In the genomic region with DNA sequence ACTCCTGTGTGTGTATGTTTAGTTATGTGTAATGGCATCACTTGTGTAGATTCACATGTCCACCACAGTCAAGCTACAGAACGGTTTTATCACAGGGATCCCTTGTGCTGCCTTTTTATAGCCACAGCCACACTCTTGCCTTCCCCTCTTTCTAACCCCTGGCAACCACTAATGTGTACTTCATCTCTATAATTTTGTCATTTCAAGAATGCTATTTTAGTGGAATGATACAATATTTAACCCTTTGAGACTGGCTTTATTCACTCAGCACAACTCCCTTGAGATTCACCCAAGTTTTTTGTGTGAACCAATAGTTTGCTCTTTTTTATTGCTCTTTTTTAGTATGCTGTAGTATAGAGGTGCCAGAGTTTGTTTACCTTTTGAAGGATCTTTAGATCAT, we compare ENCODE assay signal across 1 cellular context.
TF ChIP-seq lines count a peak whose summit lies in the region.

No MANE protein-coding gene starts in this region.

TF ChIP-seq in GM12878, 131 proteins besides CTCF, POLR2A, EP300 and RAD21 (continued from another document and continues in another):
- no peak for TF ChIP-seq CBX5 (IDR thresholded peaks at IDR 0.05; ENCODE audit: low read depth)
- TF ChIP-seq RFX5 (IDR thresholded peaks at IDR 0.05; ENCODE audit: low read depth, low read length), result no peak
- no peak for TF ChIP-seq PAX5 (IDR thresholded peaks at IDR 0.05; ENCODE audit: borderline replicate concordance, low read depth, low read length)
- TF ChIP-seq YY1 (IDR thresholded peaks at IDR 0.05; ENCODE audit: low read depth, low read length), result no peak
- TF ChIP-seq, protein P1, sequence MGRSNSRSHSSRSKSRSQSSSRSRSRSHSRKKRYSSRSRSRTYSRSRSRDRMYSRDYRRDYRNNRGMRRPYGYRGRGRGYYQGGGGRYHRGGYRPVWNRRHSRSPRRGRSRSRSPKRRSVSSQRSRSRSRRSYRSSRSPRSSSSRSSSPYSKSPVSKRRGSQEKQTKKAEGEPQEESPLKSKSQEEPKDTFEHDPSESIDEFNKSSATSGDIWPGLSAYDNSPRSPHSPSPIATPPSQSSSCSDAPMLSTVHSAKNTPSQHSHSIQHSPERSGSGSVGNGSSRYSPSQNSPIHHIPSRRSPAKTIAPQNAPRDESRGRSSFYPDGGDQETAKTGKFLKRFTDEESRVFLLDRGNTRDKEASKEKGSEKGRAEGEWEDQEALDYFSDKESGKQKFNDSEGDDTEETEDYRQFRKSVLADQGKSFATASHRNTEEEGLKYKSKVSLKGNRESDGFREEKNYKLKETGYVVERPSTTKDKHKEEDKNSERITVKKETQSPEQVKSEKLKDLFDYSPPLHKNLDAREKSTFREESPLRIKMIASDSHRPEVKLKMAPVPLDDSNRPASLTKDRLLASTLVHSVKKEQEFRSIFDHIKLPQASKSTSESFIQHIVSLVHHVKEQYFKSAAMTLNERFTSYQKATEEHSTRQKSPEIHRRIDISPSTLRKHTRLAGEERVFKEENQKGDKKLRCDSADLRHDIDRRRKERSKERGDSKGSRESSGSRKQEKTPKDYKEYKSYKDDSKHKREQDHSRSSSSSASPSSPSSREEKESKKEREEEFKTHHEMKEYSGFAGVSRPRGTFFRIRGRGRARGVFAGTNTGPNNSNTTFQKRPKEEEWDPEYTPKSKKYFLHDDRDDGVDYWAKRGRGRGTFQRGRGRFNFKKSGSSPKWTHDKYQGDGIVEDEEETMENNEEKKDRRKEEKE (IDR thresholded peaks at IDR 0.05), result no peak
- TF ChIP-seq ZNF384 (IDR thresholded peaks at IDR 0.05; ENCODE audit: borderline replicate concordance, low read depth, low read length), result no peak
- TF ChIP-seq SUPT20H (IDR thresholded peaks at IDR 0.05; ENCODE audit: borderline replicate concordance, control insufficient read depth, low read depth, low read length), result no peak
- TF ChIP-seq TCF3 (IDR thresholded peaks at IDR 0.05; ENCODE audit: borderline replicate concordance, insufficient read depth, low read depth, low read length), result no peak
- no peak for TF ChIP-seq FOS (IDR thresholded peaks at IDR 0.05; ENCODE audit: borderline replicate concordance, extremely low read depth, insufficient read length)
- TF ChIP-seq EED (IDR thresholded peaks at IDR 0.05; ENCODE audit: low read depth), result peak; percentile 48; the same call in 1 of the 2 replicates
- no peak for TF ChIP-seq ZNF24 (IDR thresholded peaks at IDR 0.05)
- no peak for TF ChIP-seq POLR2AphosphoS5 (IDR thresholded peaks at IDR 0.05; ENCODE audit: low read length)
- TF ChIP-seq NRF1 (conservative IDR thresholded peaks at IDR 0.05; ENCODE audit: low read depth, low read length), result no peak
- TF ChIP-seq, protein P2, sequence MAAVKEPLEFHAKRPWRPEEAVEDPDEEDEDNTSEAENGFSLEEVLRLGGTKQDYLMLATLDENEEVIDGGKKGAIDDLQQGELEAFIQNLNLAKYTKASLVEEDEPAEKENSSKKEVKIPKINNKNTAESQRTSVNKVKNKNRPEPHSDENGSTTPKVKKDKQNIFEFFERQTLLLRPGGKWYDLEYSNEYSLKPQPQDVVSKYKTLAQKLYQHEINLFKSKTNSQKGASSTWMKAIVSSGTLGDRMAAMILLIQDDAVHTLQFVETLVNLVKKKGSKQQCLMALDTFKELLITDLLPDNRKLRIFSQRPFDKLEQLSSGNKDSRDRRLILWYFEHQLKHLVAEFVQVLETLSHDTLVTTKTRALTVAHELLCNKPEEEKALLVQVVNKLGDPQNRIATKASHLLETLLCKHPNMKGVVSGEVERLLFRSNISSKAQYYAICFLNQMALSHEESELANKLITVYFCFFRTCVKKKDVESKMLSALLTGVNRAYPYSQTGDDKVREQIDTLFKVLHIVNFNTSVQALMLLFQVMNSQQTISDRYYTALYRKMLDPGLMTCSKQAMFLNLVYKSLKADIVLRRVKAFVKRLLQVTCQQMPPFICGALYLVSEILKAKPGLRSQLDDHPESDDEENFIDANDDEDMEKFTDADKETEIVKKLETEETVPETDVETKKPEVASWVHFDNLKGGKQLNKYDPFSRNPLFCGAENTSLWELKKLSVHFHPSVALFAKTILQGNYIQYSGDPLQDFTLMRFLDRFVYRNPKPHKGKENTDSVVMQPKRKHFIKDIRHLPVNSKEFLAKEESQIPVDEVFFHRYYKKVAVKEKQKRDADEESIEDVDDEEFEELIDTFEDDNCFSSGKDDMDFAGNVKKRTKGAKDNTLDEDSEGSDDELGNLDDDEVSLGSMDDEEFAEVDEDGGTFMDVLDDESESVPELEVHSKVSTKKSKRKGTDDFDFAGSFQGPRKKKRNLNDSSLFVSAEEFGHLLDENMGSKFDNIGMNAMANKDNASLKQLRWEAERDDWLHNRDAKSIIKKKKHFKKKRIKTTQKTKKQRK (IDR thresholded peaks at IDR 0.05; ENCODE audit: low read depth, low read length), result no peak
- TF ChIP-seq, protein P3, sequence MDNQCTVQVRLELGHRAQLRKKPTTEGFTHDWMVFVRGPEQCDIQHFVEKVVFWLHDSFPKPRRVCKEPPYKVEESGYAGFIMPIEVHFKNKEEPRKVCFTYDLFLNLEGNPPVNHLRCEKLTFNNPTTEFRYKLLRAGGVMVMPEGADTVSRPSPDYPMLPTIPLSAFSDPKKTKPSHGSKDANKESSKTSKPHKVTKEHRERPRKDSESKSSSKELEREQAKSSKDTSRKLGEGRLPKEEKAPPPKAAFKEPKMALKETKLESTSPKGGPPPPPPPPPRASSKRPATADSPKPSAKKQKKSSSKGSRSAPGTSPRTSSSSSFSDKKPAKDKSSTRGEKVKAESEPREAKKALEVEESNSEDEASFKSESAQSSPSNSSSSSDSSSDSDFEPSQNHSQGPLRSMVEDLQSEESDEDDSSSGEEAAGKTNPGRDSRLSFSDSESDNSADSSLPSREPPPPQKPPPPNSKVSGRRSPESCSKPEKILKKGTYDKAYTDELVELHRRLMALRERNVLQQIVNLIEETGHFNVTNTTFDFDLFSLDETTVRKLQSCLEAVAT (IDR thresholded peaks at IDR 0.05), result no peak
- TF ChIP-seq TBL1XR1 (IDR thresholded peaks at IDR 0.05; ENCODE audit: low read depth, low read length), result no peak
- no peak for TF ChIP-seq NR2C1 (IDR thresholded peaks at IDR 0.05)
- no peak for TF ChIP-seq TARDBP (IDR thresholded peaks at IDR 0.05; ENCODE audit: borderline replicate concordance)
- TF ChIP-seq HCFC1 (IDR thresholded peaks at IDR 0.05; ENCODE audit: low read length), result no peak
- TF ChIP-seq MYB (IDR thresholded peaks at IDR 0.05; ENCODE audit: borderline replicate concordance, low read depth, low read length), result no peak
- TF ChIP-seq HDAC2 (IDR thresholded peaks at IDR 0.05), result no peak
- TF ChIP-seq TCF7 (IDR thresholded peaks at IDR 0.05; ENCODE audit: borderline replicate concordance), result peak; percentile 35; the same call in 1 of the 2 replicates
- TF ChIP-seq GABPA (IDR thresholded peaks at IDR 0.05; ENCODE audit: low read depth), result no peak
- TF ChIP-seq CBFB (IDR thresholded peaks at IDR 0.05; ENCODE audit: low read depth), result no peak
- TF ChIP-seq CBX3 (IDR thresholded peaks at IDR 0.05; ENCODE audit: borderline replicate concordance, low read depth), result no peak
- no peak for TF ChIP-seq ZNF622 (IDR thresholded peaks at IDR 0.05)
- no peak for TF ChIP-seq PAX8 (IDR thresholded peaks at IDR 0.05)
- TF ChIP-seq, protein P4, sequence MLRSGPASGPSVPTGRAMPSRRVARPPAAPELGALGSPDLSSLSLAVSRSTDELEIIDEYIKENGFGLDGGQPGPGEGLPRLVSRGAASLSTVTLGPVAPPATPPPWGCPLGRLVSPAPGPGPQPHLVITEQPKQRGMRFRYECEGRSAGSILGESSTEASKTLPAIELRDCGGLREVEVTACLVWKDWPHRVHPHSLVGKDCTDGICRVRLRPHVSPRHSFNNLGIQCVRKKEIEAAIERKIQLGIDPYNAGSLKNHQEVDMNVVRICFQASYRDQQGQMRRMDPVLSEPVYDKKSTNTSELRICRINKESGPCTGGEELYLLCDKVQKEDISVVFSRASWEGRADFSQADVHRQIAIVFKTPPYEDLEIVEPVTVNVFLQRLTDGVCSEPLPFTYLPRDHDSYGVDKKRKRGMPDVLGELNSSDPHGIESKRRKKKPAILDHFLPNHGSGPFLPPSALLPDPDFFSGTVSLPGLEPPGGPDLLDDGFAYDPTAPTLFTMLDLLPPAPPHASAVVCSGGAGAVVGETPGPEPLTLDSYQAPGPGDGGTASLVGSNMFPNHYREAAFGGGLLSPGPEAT (IDR thresholded peaks at IDR 0.05; ENCODE audit: low read depth), result no peak
- TF ChIP-seq, protein P5, sequence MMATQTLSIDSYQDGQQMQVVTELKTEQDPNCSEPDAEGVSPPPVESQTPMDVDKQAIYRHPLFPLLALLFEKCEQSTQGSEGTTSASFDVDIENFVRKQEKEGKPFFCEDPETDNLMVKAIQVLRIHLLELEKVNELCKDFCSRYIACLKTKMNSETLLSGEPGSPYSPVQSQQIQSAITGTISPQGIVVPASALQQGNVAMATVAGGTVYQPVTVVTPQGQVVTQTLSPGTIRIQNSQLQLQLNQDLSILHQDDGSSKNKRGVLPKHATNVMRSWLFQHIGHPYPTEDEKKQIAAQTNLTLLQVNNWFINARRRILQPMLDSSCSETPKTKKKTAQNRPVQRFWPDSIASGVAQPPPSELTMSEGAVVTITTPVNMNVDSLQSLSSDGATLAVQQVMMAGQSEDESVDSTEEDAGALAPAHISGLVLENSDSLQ (IDR thresholded peaks at IDR 0.05), result no peak
- TF ChIP-seq POU2F2 (IDR thresholded peaks at IDR 0.05; ENCODE audit: borderline replicate concordance, low read depth, low read length), result no peak; the same call in 2 of the 3 replicates
- TF ChIP-seq ATF7 (IDR thresholded peaks at IDR 0.05; ENCODE audit: low read depth), result peak; percentile 72
- TF ChIP-seq, protein P6, sequence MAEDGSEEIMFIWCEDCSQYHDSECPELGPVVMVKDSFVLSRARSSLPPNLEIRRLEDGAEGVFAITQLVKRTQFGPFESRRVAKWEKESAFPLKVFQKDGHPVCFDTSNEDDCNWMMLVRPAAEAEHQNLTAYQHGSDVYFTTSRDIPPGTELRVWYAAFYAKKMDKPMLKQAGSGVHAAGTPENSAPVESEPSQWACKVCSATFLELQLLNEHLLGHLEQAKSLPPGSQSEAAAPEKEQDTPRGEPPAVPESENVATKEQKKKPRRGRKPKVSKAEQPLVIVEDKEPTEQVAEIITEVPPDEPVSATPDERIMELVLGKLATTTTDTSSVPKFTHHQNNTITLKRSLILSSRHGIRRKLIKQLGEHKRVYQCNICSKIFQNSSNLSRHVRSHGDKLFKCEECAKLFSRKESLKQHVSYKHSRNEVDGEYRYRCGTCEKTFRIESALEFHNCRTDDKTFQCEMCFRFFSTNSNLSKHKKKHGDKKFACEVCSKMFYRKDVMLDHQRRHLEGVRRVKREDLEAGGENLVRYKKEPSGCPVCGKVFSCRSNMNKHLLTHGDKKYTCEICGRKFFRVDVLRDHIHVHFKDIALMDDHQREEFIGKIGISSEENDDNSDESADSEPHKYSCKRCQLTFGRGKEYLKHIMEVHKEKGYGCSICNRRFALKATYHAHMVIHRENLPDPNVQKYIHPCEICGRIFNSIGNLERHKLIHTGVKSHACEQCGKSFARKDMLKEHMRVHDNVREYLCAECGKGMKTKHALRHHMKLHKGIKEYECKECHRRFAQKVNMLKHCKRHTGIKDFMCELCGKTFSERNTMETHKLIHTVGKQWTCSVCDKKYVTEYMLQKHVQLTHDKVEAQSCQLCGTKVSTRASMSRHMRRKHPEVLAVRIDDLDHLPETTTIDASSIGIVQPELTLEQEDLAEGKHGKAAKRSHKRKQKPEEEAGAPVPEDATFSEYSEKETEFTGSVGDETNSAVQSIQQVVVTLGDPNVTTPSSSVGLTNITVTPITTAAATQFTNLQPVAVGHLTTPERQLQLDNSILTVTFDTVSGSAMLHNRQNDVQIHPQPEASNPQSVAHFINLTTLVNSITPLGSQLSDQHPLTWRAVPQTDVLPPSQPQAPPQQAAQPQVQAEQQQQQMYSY (CRISPR knock-in tag; IDR thresholded peaks at IDR 0.05), result no peak
- no peak for TF ChIP-seq BMI1 (IDR thresholded peaks at IDR 0.05; ENCODE audit: borderline replicate concordance)
- no peak for TF ChIP-seq SIX5 (IDR thresholded peaks at IDR 0.05; ENCODE audit: low read depth, low read length, severe bottlenecking)
- no peak for TF ChIP-seq BHLHE40 (IDR thresholded peaks at IDR 0.05; ENCODE audit: borderline replicate concordance in 1 of 2, low read depth in 2 of 2, low read length in 1 of 2)
- TF ChIP-seq HDGF (IDR thresholded peaks at IDR 0.05), result no peak
- TF ChIP-seq CREM (IDR thresholded peaks at IDR 0.05; ENCODE audit: low read depth), result peak; percentile 48; the same call in 1 of the 2 replicates
- no peak for TF ChIP-seq EZH2 (IDR thresholded peaks at IDR 0.05; ENCODE audit: borderline replicate concordance, control insufficient read depth, low read depth, low read length)
- TF ChIP-seq, protein P7, sequence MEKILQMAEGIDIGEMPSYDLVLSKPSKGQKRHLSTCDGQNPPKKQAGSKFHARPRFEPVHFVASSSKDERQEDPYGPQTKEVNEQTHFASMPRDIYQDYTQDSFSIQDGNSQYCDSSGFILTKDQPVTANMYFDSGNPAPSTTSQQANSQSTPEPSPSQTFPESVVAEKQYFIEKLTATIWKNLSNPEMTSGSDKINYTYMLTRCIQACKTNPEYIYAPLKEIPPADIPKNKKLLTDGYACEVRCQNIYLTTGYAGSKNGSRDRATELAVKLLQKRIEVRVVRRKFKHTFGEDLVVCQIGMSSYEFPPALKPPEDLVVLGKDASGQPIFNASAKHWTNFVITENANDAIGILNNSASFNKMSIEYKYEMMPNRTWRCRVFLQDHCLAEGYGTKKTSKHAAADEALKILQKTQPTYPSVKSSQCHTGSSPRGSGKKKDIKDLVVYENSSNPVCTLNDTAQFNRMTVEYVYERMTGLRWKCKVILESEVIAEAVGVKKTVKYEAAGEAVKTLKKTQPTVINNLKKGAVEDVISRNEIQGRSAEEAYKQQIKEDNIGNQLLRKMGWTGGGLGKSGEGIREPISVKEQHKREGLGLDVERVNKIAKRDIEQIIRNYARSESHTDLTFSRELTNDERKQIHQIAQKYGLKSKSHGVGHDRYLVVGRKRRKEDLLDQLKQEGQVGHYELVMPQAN (conservative IDR thresholded peaks at IDR 0.05), result no peak
- TF ChIP-seq CHD1 (IDR thresholded peaks at IDR 0.05; ENCODE audit: low read depth, low read length), result no peak
- TF ChIP-seq ZNF217 (IDR thresholded peaks at IDR 0.05), result no peak
